Comparison of ENCODE assay signal across 1 cellular context in the genomic region with DNA sequence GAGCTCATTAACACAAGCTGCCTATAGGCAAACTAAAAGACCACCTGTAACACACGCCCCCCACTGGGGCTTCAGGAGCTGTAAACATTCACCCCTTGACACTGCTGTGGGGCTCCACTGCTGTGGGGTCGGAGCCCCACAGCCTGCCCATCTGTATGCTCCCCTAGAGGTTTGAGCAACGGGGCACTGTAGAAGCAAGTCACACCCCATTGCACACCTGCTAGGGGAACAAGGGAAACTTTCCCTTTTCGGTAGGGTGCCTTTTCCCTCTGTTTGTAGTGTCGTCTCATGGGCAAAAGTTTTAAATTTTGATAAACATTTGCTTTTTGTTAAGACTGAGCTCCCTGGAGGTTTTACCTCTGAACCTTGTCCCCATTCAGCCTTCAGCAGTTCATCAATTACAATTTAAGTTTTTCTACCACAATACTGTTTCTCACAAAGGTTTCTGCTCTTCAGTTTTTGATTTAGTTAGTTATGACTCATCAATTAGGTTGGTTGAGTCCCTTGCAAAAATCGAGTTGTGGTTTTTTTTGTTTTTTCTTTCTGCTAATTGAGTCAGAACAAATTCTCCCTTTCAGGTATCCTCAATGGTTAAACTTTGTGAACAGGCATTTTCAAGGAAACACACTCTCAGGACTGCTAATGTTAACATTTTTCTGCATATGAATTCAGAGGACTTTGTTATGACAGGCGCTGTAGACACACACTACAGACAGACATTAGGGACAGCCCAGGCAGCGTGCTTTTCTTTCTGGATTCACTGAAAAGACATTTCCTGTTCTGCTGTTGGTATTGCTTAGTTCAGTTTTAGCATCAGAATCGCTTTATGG.
TF ChIP-seq lines count a peak whose summit lies in the region.

No MANE protein-coding gene starts in this region.

TF ChIP-seq in K562, 482 proteins besides CTCF, POLR2A, EP300 and RAD21:
- no peak for TF ChIP-seq ZNF280B (CRISPR knock-in tag; IDR thresholded peaks at IDR 0.05)
- TF ChIP-seq, protein P1, sequence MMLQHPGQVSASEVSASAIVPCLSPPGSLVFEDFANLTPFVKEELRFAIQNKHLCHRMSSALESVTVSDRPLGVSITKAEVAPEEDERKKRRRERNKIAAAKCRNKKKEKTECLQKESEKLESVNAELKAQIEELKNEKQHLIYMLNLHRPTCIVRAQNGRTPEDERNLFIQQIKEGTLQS (IDR thresholded peaks at IDR 0.05) = peak; percentile 44
- TF ChIP-seq, protein P1 (CRISPR knock-in tag; conservative IDR thresholded peaks at IDR 0.05) = no peak
